Comparison of ENCODE assay signal across 25 cellular contexts in genomic region chr12:19671695-19672094, GRCh38.
"Had no signal": no experiment of that assay in that cellular context is flagged by ENCODE, and none has a peak within 500 bp of the region (broad histone marks: within the 10 kb centered on the region; RNA-seq: fewer than 3 reads in every experiment).

No MANE protein-coding gene starts in this region.

- H3K27ac ChIP-seq: lower lobe of right lung, pancreas, psoas muscle, right atrium auricular region, thyroid gland, upper lobe of right lung, WERI-Rb-1 had no signal

- H3K9me3 ChIP-seq: lower lobe of right lung, mucosa of descending colon, pancreas, psoas muscle, right atrium auricular region, thyroid gland, upper lobe of right lung had no signal

- ATAC-seq: activated CD8-positive, alpha-beta memory T cell treated with anti-CD3 and anti-CD28 coated beads, Interleukin-2, amount 10 ng/mL, durations not matched to agents 7 days and 5 days; activated CD8-positive, alpha-beta T cell treated with anti-CD3 and anti-CD28 coated beads for 36 hours; activated naive CD8-positive, alpha-beta T cell treated with anti-CD3 and anti-CD28 coated beads, Interleukin-2, amount 50 U/mL, for 24 hours; left lobe of liver; lower lobe of right lung; mucosa of descending colon; pancreas; psoas muscle; upper lobe of right lung had no signal

- H3K36me3 ChIP-seq: lower lobe of right lung, pancreas, right atrium auricular region, thyroid gland, upper lobe of right lung, WERI-Rb-1 had no signal

- H3K4me3 ChIP-seq: lower lobe of right lung, mucosa of descending colon, pancreas, psoas muscle, right atrium auricular region, thyroid gland, upper lobe of right lung had no signal

- DNase-seq: activated CD4-positive, alpha-beta T cell treated with anti-CD3 and anti-CD28 coated beads, Interleukin-2, amount 10 ng/mL, durations not matched to agents 7 days and 5 days; activated CD4-positive, CD25-positive, alpha-beta regulatory T cell treated with anti-CD3 and anti-CD28 coated beads, Interleukin-2, amount 50 U/mL, for 72 hours; activated CD8-positive, alpha-beta memory T cell treated with anti-CD3 and anti-CD28 coated beads, Interleukin-2, amount 10 ng/mL, durations not matched to agents 7 days and 5 days; activated CD8-positive, alpha-beta T cell treated with anti-CD3 and anti-CD28 coated beads for 36 hours; activated gamma-delta T cell; activated naive CD4-positive, alpha-beta T cell treated with anti-CD3 and anti-CD28 coated beads, Interleukin-2, amount 50 U/mL, for 16 hours; activated naive CD8-positive, alpha-beta T cell treated with anti-CD3 and anti-CD28 coated beads, Interleukin-2, amount 50 U/mL, for 24 hours; activated T-cell treated with anti-CD3 and anti-CD28 coated beads for 4 hours; aorta; dermis blood vessel endothelial cell; effector CD8-positive, alpha-beta T cell; kidney; lower lobe of right lung; mesendoderm; mucosa of descending colon; nephron progenitor cell; pancreas; psoas muscle; stimulated activated CD4-positive, alpha-beta T cell treated with anti-CD3 and anti-CD28 coated beads, Interleukin-4, amount 100 ng/mL, for 4 hours; substantia nigra; thyroid gland; upper lobe of right lung; WERI-Rb-1 had no signal

- H3K27me3 ChIP-seq: pancreas, right atrium auricular region, thyroid gland, upper lobe of right lung had no signal

- H3K4me1 ChIP-seq: lower lobe of right lung, pancreas, psoas muscle, right atrium auricular region, thyroid gland, upper lobe of right lung had no signal
